Comparison of ENCODE assay signal across 8 cellular contexts in genomic region chr11:64284962-64285884, GRCh38. TPM values are rescaled to one million over a fixed set of nuclear protein-coding genes. Genes with fewer than 3 reads are reported as not detected.
DNase-seq lines count a peak whose midpoint lies in the region; ATAC-seq and TF ChIP-seq lines count a peak whose summit lies in the region.

TSS of gene GPR137 (plus strand) at chr11:64285848. CDS start at chr11:64286525, 677 bp downstream.

- H3K4me2 ChIP-seq in mammary epithelial cell (ENCODE audit: insufficient read depth, low read depth, low read length) (peak within 1 kb of the TSS; percentile 100), smooth muscle cell (peak within 1 kb of the TSS; percentile 91)

- H3F3A ChIP-seq in smooth muscle cell (ENCODE audit: low read depth): no peaks in the 10 kb centered on the region

- no peak for TF ChIP-seq CTCF in WI38 (IDR thresholded peaks at IDR 0.05; ENCODE audit: low read depth, low read length)
- TF ChIP-seq CTCF in mammary epithelial cell (conservative IDR thresholded peaks at IDR 0.05 in 1 of 2, IDR thresholded peaks at IDR 0.05 in 1 of 2; ENCODE audit: extremely low read depth in 1 of 2, insufficient read depth in 1 of 2, low read depth in 1 of 2, low read length in 2 of 2): no peak
- TF ChIP-seq CTCF in smooth muscle cell (IDR thresholded peaks at IDR 0.05; ENCODE audit: borderline replicate concordance, insufficient read depth, poor library complexity, severe bottlenecking): no peak

- CTCF ChIA-PET in mammary epithelial cell (lab: Charles Lee; ENCODE audit: low non-redundant PET): interaction anchor here (0.6 to 0.7 kb wide), 3 partner anchors 68 to 164 kb away, joined by 3 to 6 read pairs (median 5); partner anchors contain the start of gene STIP1

- H3K9me3 ChIP-seq in mammary epithelial cell (replicated peaks; ENCODE audit: insufficient read depth, low read length) (no peaks in the 10 kb centered on the region), smooth muscle cell (replicated peaks; ENCODE audit: low read depth) (no peaks in the 10 kb centered on the region)

- H3K4me3 ChIP-seq in WI38 (ENCODE audit: low read depth, low read length) (peak within 1 kb of the TSS; percentile 78), mammary epithelial cell (replicated peaks in 1 of 3; ENCODE audit: insufficient read depth in 1 of 3, low read depth in 2 of 3, low read length in 3 of 3) (peak within 1 kb of the TSS; percentile 58 to 81 (median 78)), smooth muscle cell (peak within 1 kb of the TSS; percentile 92)

- no peaks in the 10 kb centered on the region for H4K20me1 ChIP-seq in mammary epithelial cell (ENCODE audit: insufficient read depth, low read length)
- H4K20me1 ChIP-seq in smooth muscle cell (ENCODE audit: low read depth): peaks cover 4% of the 10 kb centered on the region

- WGBS in mammary epithelial cell (ENCODE audit: low coverage, missing lambda C conversion rate): 3% methylated on average over 8 of the region's 102 CpGs
- under 1% methylated on average over 47 of the region's 102 CpGs for WGBS in smooth muscle cell (ENCODE audit: low lambda C conversion rate)

- DNase-seq in NCI-H2081 (lab: John Stamatoyannopoulos, UW) (peak; percentile 65 to 81), NCI-H2081 treated with DMSO at 0.1 percent for 48 hours (lab: John Stamatoyannopoulos, UW) (no peak), NCI-H2107 treated with DMSO at 0.1 percent for 48 hours (lab: John Stamatoyannopoulos, UW; ENCODE audit: unreplicated experiment) (peak; percentile 58), mammary epithelial cell (peak; percentile 79), iPS-NIHi7 (ENCODE audit: extremely low spot score) (peak; percentile 82), smooth muscle cell (lab: John Stamatoyannopoulos, UW; ENCODE audit: unreplicated experiment) (peak; percentile 95)

- H3K27me3 ChIP-seq in mammary epithelial cell (ENCODE audit: insufficient read depth, low read length) (no peaks in the 10 kb centered on the region), smooth muscle cell (ENCODE audit: low read depth) (peaks cover 7% of the 10 kb centered on the region)

- peaks cover 17% of the 10 kb centered on the region for H3K79me2 ChIP-seq in mammary epithelial cell (ENCODE audit: insufficient read depth, low read length)
- H3K79me2 ChIP-seq in smooth muscle cell (ENCODE audit: low read depth): peaks cover 15% of the 10 kb centered on the region

- dilution Hi-C loops in mammary epithelial cell (cut with HindIII; ENCODE audit: low sequenced_read_pairs): no loop called here

- H3K27ac ChIP-seq in mammary epithelial cell (ENCODE audit: insufficient read depth, low read depth, low read length) (peak within 1 kb of the TSS; percentile 91), smooth muscle cell (ENCODE audit: low read depth) (peak within 1 kb of the TSS; percentile 91)

- TSS peak; percentile 77 for BruUV-seq in mammary epithelial cell (replicated peaks; lab: Mats Ljungman, UMichigan)

- H3K36me3 ChIP-seq in mammary epithelial cell (ENCODE audit: insufficient read depth, low read length): peaks cover 3% of the 10 kb centered on the region
- no peaks in the 10 kb centered on the region for H3K36me3 ChIP-seq in smooth muscle cell (ENCODE audit: low read depth)

- H2AFZ ChIP-seq in mammary epithelial cell (ENCODE audit: low read depth, low read length) (peak within 1 kb of the TSS; percentile 93), smooth muscle cell (ENCODE audit: low read depth) (peak within 1 kb of the TSS; percentile 56)

- H3K4me1 ChIP-seq in mammary epithelial cell (ENCODE audit: insufficient read depth, low read length) (peaks cover 15% of the 10 kb centered on the region), smooth muscle cell (ENCODE audit: low read depth) (peaks cover 11% of the 10 kb centered on the region)

- peak; percentile 51 for ATAC-seq in HG02981 (IDR thresholded peaks at IDR 0.05; ENCODE audit: unreplicated experiment)

- in situ Hi-C loops in mammary epithelial cell (cut with MboI; ENCODE audit: low sequenced_read_pairs in 2 of 2): no loop called here

- intact Hi-C loops in mammary epithelial cell (cut with micrococcal nuclease): loop anchor here (1.0 kb wide), 2 partner anchors 15 to 70 kb away; no protein-coding TSS in a partner anchor

- H3K9ac ChIP-seq in mammary epithelial cell (ENCODE audit: insufficient read depth, low read length) (peak within 1 kb of the TSS; percentile 94), smooth muscle cell (ENCODE audit: low read depth) (peak within 1 kb of the TSS; percentile 93)

RNA-seq across cellular contexts. Expression of gene GPR137, which starts in this region (rescaled TPM):
- 10 to 100 TPM in 1 of 2 donors, 1 to 10 TPM in 1; 4.7 to 35.3 TPM for total RNA-seq in mammary epithelial cell
- 12.4 TPM for polyA plus RNA-seq in mammary epithelial cell
- polyA minus RNA-seq in mammary epithelial cell: 32.6 TPM
- 17.3 and 19.6 TPM in 2 replicates for total RNA-seq in smooth muscle cell
- polyA plus RNA-seq in smooth muscle cell: 63.6 and 69.0 TPM in 2 replicates
